20 cellular contexts compared by ENCODE assay signal in the genomic region with DNA sequence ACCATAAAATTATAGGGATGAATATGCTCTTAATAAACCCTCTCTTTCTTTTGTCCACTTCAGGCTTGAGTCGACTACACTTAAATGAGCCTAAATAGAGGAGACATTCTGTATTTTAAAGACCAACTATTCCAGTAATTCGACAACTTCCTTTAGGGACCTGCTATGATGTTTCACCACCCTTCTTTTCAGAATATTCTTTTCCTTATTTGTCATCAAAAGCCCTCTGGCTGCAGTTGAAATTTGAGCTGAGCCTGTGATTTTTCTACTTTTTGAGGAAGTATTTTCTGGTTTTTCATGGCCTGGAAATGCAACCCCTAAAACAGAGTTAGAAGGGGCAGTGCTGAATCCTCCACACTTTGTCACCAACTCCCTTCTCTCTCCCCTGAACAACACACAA.
A peak's percentile ranks its signal among the peaks of the same experiment; 100 is the strongest.
DNase-seq lines count a peak whose midpoint lies in the region; ATAC-seq and TF ChIP-seq lines count a peak whose summit lies in the region.
"Had no signal": no experiment of that assay in that cellular context is flagged by ENCODE, and none has a peak within 500 bp of the region (broad histone marks: within the 10 kb centered on the region; RNA-seq: fewer than 3 reads in every experiment).

No MANE protein-coding gene starts in this region.

- peaks cover 23% of the 10 kb centered on the region for H3K4me1 ChIP-seq in GM23248 (ENCODE audit: insufficient read depth)
- H3K4me1 ChIP-seq in PC-9 (replicated peaks; ENCODE audit: insufficient read depth): peaks cover 13% of the 10 kb centered on the region; the same call in 1 of the 2 replicates
- no peaks in the 10 kb centered on the region for H3K4me1 ChIP-seq in lower lobe of right lung
- H3K4me1 ChIP-seq: SJSA1 had no signal

- H4K20me1 ChIP-seq in GM23248 (ENCODE audit: insufficient read depth): no peaks in the 10 kb centered on the region
- no peaks in the 10 kb centered on the region for H4K20me1 ChIP-seq in PC-9 (ENCODE audit: insufficient read depth)

- POLR2A ChIA-PET in PC-9 (lab: Charles Lee; ENCODE audit: unreplicated experiment): no interaction called here
- POLR2A ChIA-PET in activated CD4-positive, alpha-beta T cell treated with anti-CD3 and anti-CD28 coated beads, Interleukin-2, amount 10 ng/mL, durations not matched to agents 7 days and 5 days (lab: Charles Lee): no interaction called here

- no peak overlapping the region; the same call in 1 of the 2 replicates for H2AFZ ChIP-seq in GM23248
- peak overlapping the region; percentile 70; the same call in 1 of the 2 replicates for H2AFZ ChIP-seq in PC-9

- peak overlapping the region; percentile 33 for H3K27ac Mint-ChIP-seq in osteocyte (ENCODE audit: unreplicated experiment)
- H3K27ac Mint-ChIP-seq in activated CD4-positive, alpha-beta T cell treated with anti-CD3 and anti-CD28 coated beads, Interleukin-2, amount 10 ng/mL, durations not matched to agents 7 days and 5 days: no peak overlapping the region
- H3K27ac Mint-ChIP-seq: CD4-positive, CD25-positive, alpha-beta regulatory T cell had no signal

- no peak for TF ChIP-seq CTCF in PC-9 (conservative IDR thresholded peaks at IDR 0.05)
- TF ChIP-seq CTCF in osteocyte (IDR thresholded peaks at IDR 0.05): no peak
- no peak for TF ChIP-seq CTCF in lower lobe of right lung (IDR thresholded peaks at IDR 0.05)

- no peaks in the 10 kb centered on the region for H3K27me3 Mint-ChIP-seq in osteocyte (ENCODE audit: unreplicated experiment)
- H3K27me3 Mint-ChIP-seq in activated CD4-positive, alpha-beta T cell treated with anti-CD3 and anti-CD28 coated beads, Interleukin-2, amount 10 ng/mL, durations not matched to agents 7 days and 5 days: peaks cover 3% of the 10 kb centered on the region
- H3K27me3 Mint-ChIP-seq: CD4-positive, CD25-positive, alpha-beta regulatory T cell had no signal

- H3F3A ChIP-seq in GM23248 (ENCODE audit: insufficient read depth): peaks cover 6% of the 10 kb centered on the region; the same call in 1 of the 2 replicates
- H3F3A ChIP-seq in PC-9 (ENCODE audit: insufficient read depth, low read depth): no peaks in the 10 kb centered on the region

- no peaks in the 10 kb centered on the region for H3K9me3 Mint-ChIP-seq in osteocyte (ENCODE audit: unreplicated experiment)
- no peaks in the 10 kb centered on the region for H3K9me3 Mint-ChIP-seq in activated CD4-positive, alpha-beta T cell treated with anti-CD3 and anti-CD28 coated beads, Interleukin-2, amount 10 ng/mL, durations not matched to agents 7 days and 5 days
- H3K9me3 Mint-ChIP-seq: CD4-positive, CD25-positive, alpha-beta regulatory T cell had no signal

- intact Hi-C loops in PC-9 (cut with micrococcal nuclease; ENCODE audit: unreplicated experiment): no loop called here
- intact Hi-C loops in lower lobe of right lung (cut with DNase I): no loop called here

- DNase-seq in GM23248: peak; percentile 14
- peak in 1 of 2 experiments; percentile 45 for DNase-seq in PC-9
- DNase-seq in foreskin melanocyte: peak; percentile 25
- DNase-seq in osteocyte (ENCODE audit: extremely low spot score, unreplicated experiment): no peak
- DNase-seq in activated CD4-positive, alpha-beta T cell treated with anti-CD3 and anti-CD28 coated beads, Interleukin-2, amount 10 ng/mL, durations not matched to agents 7 days and 5 days: no peak
- no peak for DNase-seq in lower lobe of right lung
- no peak for DNase-seq in NCI-H1694 treated with DMSO at 0.1 percent for 48 hours (lab: John Stamatoyannopoulos, UW)
- DNase-seq: CD4-positive, CD25-positive, alpha-beta regulatory T cell; DMS79 treated with DMSO at 0.1 percent for 48 hours; GF-D8; GOT3; Kasumi-1; MV-4-11; NCI-H1417 treated with DMSO at 0.1 percent for 48 hours; NCI-H2081 treated with DMSO at 0.1 percent for 48 hours; NCI-H226; NCI-H526; OCI-M1 had no signal

- no peaks in the 10 kb centered on the region for H3K36me3 Mint-ChIP-seq in osteocyte (ENCODE audit: unreplicated experiment)
- no peaks in the 10 kb centered on the region for H3K36me3 Mint-ChIP-seq in activated CD4-positive, alpha-beta T cell treated with anti-CD3 and anti-CD28 coated beads, Interleukin-2, amount 10 ng/mL, durations not matched to agents 7 days and 5 days (ENCODE audit: low read depth)
- H3K36me3 Mint-ChIP-seq: CD4-positive, CD25-positive, alpha-beta regulatory T cell had no signal

- H3K9ac ChIP-seq in GM23248: no peak overlapping the region

- CTCF ChIA-PET in PC-9 (lab: Charles Lee): no interaction called here
- CTCF ChIA-PET in activated CD4-positive, alpha-beta T cell treated with anti-CD3 and anti-CD28 coated beads, Interleukin-2, amount 10 ng/mL, durations not matched to agents 7 days and 5 days (lab: Charles Lee): interaction anchor here (0.5 kb wide), 1 partner anchor 169 kb away, joined by 3 read pairs; no protein-coding TSS in a partner anchor

- no peaks in the 10 kb centered on the region for H3K9me2 ChIP-seq in GM23248 (ENCODE audit: insufficient read depth)
- H3K9me2 ChIP-seq in PC-9 (ENCODE audit: insufficient read depth): no peaks in the 10 kb centered on the region

- no peak overlapping the region for H3K4me3 ChIP-seq in GM23248
- H3K4me3 ChIP-seq in PC-9: no peak overlapping the region
- no peak overlapping the region for H3K4me3 ChIP-seq in lower lobe of right lung
- H3K4me3 ChIP-seq: SJSA1 had no signal

- in situ Hi-C loops in GM23248 (cut with MboI): no loop called here

- BruUV-seq in PC-9 (replicated peaks; lab: Mats Ljungman, UMichigan): no TSS peak

- peaks cover 25% of the 10 kb centered on the region for H3K4me1 Mint-ChIP-seq in osteocyte (ENCODE audit: unreplicated experiment)
- H3K4me1 Mint-ChIP-seq in activated CD4-positive, alpha-beta T cell treated with anti-CD3 and anti-CD28 coated beads, Interleukin-2, amount 10 ng/mL, durations not matched to agents 7 days and 5 days: no peaks in the 10 kb centered on the region
- H3K4me1 Mint-ChIP-seq: CD4-positive, CD25-positive, alpha-beta regulatory T cell had no signal

- H3K36me3 ChIP-seq in GM23248 (ENCODE audit: low read depth) (no peaks in the 10 kb centered on the region), PC-9 (ENCODE audit: low read depth) (no peaks in the 10 kb centered on the region), lower lobe of right lung (no peaks in the 10 kb centered on the region)
- H3K36me3 ChIP-seq: SJSA1 had no signal

- H3K4me2 ChIP-seq in GM23248 (ENCODE audit: unreplicated experiment) (no peak overlapping the region), PC-9 (peak overlapping the region; percentile 35; the same call in 1 of the 2 replicates)

- H3K79me2 ChIP-seq in GM23248 (ENCODE audit: insufficient read depth) (no peaks in the 10 kb centered on the region), PC-9 (ENCODE audit: low read depth) (no peaks in the 10 kb centered on the region)

- WGBS in GM23248 (ENCODE audit: low coverage in 1 of 2, low lambda C conversion rate in 2 of 2, missing lambda C conversion rate in 2 of 2), 2 experiments: 24 to 35% methylated on average over 2 of the region's 2 CpGs

- no peaks in the 10 kb centered on the region for H3K27me3 ChIP-seq in GM23248 (replicated peaks; ENCODE audit: insufficient read depth)
- no peaks in the 10 kb centered on the region for H3K27me3 ChIP-seq in PC-9 (ENCODE audit: insufficient read depth, low read depth)
- H3K27me3 ChIP-seq in lower lobe of right lung (ENCODE audit: low read depth): no peaks in the 10 kb centered on the region
- H3K27me3 ChIP-seq: SJSA1 had no signal

- H3K9me3 ChIP-seq in GM23248 (ENCODE audit: low read depth): no peaks in the 10 kb centered on the region
- no peaks in the 10 kb centered on the region for H3K9me3 ChIP-seq in PC-9 (ENCODE audit: insufficient read depth, low read depth)
- H3K9me3 ChIP-seq in lower lobe of right lung: no peaks in the 10 kb centered on the region
- H3K9me3 ChIP-seq: SJSA1 had no signal

- H3K4me3 Mint-ChIP-seq in osteocyte (ENCODE audit: unreplicated experiment): no peak overlapping the region
- no peak overlapping the region for H3K4me3 Mint-ChIP-seq in activated CD4-positive, alpha-beta T cell treated with anti-CD3 and anti-CD28 coated beads, Interleukin-2, amount 10 ng/mL, durations not matched to agents 7 days and 5 days
- H3K4me3 Mint-ChIP-seq: CD4-positive, CD25-positive, alpha-beta regulatory T cell had no signal

- ATAC-seq in lower lobe of right lung (no peak), HG03175 (IDR thresholded peaks at IDR 0.05; ENCODE audit: unreplicated experiment) (no peak)

- no peak overlapping the region for H3K27ac ChIP-seq in GM23248
- H3K27ac ChIP-seq in PC-9: no peak overlapping the region
- no peak overlapping the region for H3K27ac ChIP-seq in lower lobe of right lung
- H3K27ac ChIP-seq: SJSA1 had no signal

Comparison
In these comparisons a context has a peak if more than half of its experiments do, and no peak if none do; other contexts are left out.
1. DNase-seq: peak in GM23248 (single experiment) and foreskin melanocyte (single experiment); none in osteocyte (single experiment), activated CD4-positive, alpha-beta T cell treated with anti-CD3 and anti-CD28 coated beads, Interleukin-2, amount 10 ng/mL, durations not matched to agents 7 days and 5 days (single experiment), lower lobe of right lung (single experiment) and NCI-H1694 treated with DMSO at 0.1 percent for 48 hours (single experiment).